8 cellular contexts compared by ENCODE assay signal in the genomic region with DNA sequence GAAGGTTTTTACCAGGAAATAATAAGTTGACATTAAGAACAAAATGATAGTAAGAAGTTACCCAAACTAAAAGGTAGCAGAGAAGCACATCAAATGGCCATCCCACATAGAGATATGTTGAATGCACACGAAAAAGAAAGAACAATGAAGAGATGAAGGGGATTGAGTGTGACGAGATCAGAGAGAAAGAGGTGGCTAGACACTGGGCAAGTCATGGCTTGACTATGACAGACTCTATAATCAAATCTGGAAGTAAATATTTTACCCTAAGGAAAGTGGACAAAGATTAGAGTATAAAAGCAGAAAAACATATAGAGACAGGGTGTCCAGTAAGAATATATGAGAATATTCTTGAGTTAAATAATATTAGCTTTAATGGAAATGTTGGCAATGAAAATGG. TPM values are rescaled to one million over a fixed set of nuclear protein-coding genes. Genes with fewer than 3 reads are reported as not detected.
"Had no signal": no experiment of that assay in that cellular context is flagged by ENCODE, and none has a peak within 500 bp of the region (broad histone marks: within the 10 kb centered on the region; RNA-seq: fewer than 3 reads in every experiment).

No MANE protein-coding gene starts in this region.

- H3K4me3 ChIP-seq: GM23338 had no signal

- ATAC-seq: GM23338 had no signal

- DNase-seq: H9, HCEC 1CT, IMR-90 had no signal

- FAIRE-seq: H1, H54, HTR-8/SVneo had no signal

RNA-seq across cellular contexts. Expression of gene CASP12, which starts 31.4 kb away (rescaled TPM):
- total RNA-seq: GM23338, H1, H9, HT-29, IMR-90 had no signal
- polyA plus RNA-seq: GM23338, H1 had no signal
